ENCODE assay signal across 20 cellular contexts in the genomic region with DNA sequence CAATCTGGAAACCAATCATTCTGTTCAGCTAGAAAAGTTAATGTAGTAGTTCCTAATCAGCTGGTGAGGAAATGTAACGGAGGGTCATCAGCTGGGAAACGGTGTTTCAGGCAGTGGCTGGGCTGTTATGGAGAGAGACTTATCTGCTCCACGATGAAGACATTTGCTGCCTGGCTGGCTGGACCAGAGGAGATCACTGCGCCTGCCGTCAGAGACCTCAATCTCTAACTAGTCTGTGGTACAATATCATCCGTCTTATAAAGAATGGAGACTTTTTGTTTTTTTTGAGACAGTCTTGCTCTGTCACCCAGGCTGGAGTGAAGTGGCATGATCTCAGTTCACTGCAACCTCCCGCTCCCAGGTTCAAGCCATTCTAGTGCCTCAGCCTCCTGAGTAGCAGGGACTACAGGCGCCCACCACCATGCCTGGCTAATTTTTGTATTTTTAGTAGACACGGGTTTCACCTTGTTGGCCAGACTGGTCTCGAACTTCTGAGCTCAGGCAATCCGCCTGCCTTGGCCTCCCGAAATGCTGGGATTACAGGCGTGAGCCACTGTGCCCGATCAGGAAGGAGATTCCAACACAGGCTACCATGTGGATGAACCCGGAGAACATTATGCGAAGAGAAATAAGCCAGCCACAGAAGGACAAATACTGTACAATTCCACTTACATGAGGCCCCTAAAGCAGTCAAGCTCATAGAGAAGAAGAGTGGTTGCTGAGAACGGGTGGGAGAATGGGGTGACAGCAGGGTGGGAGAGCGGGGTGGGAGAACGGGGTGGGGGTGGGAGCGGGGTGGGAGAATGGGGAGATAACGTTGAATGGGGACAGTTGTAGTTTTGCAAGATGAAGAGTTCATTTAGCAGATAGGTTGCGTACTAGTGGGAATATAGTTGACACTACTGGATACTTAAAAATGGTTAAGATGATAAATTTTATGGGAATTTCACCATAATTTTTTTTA.
"Had no signal": no experiment of that assay in that cellular context is flagged by ENCODE, and none has a peak within 500 bp of the region (broad histone marks: within the 10 kb centered on the region; RNA-seq: fewer than 3 reads in every experiment).

No MANE protein-coding gene starts in this region.

- H3K27me3 ChIP-seq: ascending aorta, gastrocnemius medialis, testis, upper lobe of left lung had no signal

- H3K9me3 Mint-ChIP-seq: activated T-helper 2 cell treated with anti-CD3 and anti-CD28 coated beads, Interferon-gamma antibody, Interleukin-2, Interleukin-4, amounts not matched to agents 10 μg/mL and 5 μg/mL and 100 μg/mL, durations not matched to agents 14 hours and 24 hours and 36 hours; central memory CD8-positive, alpha-beta T cell had no signal

- H3K4me1 ChIP-seq: ascending aorta, gastrocnemius medialis, psoas muscle, upper lobe of left lung had no signal

- H3K27me3 Mint-ChIP-seq: central memory CD8-positive, alpha-beta T cell had no signal

- H3K9me3 ChIP-seq: ascending aorta, gastrocnemius medialis, psoas muscle, testis, upper lobe of left lung had no signal

- H3K27ac Mint-ChIP-seq: activated T-helper 2 cell treated with anti-CD3 and anti-CD28 coated beads, Interferon-gamma antibody, Interleukin-2, Interleukin-4, amounts not matched to agents 10 μg/mL and 5 μg/mL and 100 μg/mL, durations not matched to agents 14 hours and 24 hours and 36 hours had no signal

- H3K4me3 ChIP-seq: ascending aorta, gastrocnemius medialis, lung, psoas muscle, skin epidermis, testis, upper lobe of left lung had no signal

- ATAC-seq: gastrocnemius medialis, left lobe of liver, psoas muscle had no signal

- H3K27ac ChIP-seq: ascending aorta, gastrocnemius medialis, psoas muscle, skin epidermis, testis, upper lobe of left lung, VCaP had no signal

- H3K36me3 ChIP-seq: upper lobe of left lung had no signal

- H3K4me3 Mint-ChIP-seq: central memory CD8-positive, alpha-beta T cell had no signal

- DNase-seq: activated CD4-positive, alpha-beta T cell treated with anti-CD3 and anti-CD28 coated beads for 1 hour; activated CD4-positive, alpha-beta T cell treated with anti-CD3 and anti-CD28 coated beads, Interleukin-2, amount 50 U/mL, for 4 hours; activated naive CD4-positive, alpha-beta T cell treated with Interleukin-2 at 50 U/mL for 16 hours; cortex of kidney; gastrocnemius medialis; head of caudate nucleus; kidney; midbrain; psoas muscle; right cardiac atrium; T-helper 2 cell; testis; upper lobe of left lung had no signal
